Comparison of ENCODE assay signal across 22 cellular contexts in the genomic region with DNA sequence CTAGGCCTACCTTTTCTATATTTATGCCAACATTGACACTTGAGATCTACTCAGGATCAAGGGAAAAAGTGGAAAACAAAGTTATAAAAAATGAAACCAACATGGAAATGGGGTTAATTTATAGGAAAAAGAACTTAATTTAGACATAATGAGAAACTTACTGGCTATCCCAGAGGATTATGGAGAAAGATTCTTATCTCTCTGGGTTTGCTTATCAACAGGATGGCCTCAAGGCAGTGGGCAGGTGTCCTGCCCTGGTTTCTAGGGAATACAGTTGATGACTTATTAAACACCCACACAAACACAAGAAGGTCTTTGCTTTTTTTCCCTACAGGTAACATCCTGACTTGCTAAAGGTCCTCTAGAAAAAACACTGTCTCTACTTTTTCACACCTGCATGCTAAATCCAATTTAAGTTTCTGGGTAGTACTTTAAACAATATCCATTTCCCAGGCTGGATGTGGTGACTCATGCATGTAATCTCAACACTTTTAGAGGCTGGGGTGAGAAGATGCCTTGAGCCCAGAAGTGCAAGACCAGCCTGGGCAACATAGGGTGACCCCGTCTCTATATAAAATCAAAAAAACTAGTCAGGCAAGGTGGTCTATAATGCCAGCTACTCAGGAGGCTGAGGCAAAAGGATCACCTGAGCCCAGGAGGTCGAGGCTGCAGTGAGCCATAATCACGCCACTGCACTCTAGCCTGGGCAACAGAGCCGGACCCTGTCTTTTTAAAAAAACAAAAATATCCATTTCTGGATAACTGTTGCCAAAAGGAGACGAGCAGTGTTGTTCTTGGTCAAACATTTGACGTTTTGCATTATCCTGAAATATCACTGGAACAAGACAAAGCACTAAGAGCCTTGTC. TPM values are rescaled to one million over a fixed set of nuclear protein-coding genes. Genes with fewer than 3 reads are reported as not detected.
"Had no signal": no experiment of that assay in that cellular context is flagged by ENCODE, and none has a peak within 500 bp of the region (broad histone marks: within the 10 kb centered on the region; RNA-seq: fewer than 3 reads in every experiment).

No MANE protein-coding gene starts in this region.

- H3K36me3 Mint-ChIP-seq: activated naive CD4-positive, alpha-beta T cell treated with anti-CD3 and anti-CD28 coated beads, Interleukin-2, amount 10 ng/mL, durations not matched to agents 7 days and 5 days; brain had no signal

- H3K9me3 Mint-ChIP-seq: activated CD4-positive, alpha-beta T cell treated with anti-CD3 and anti-CD28 coated beads, Interleukin-2, amount 10 ng/mL, durations not matched to agents 24 days and 14 days; activated naive CD4-positive, alpha-beta T cell treated with anti-CD3 and anti-CD28 coated beads, Interleukin-2, amount 10 ng/mL, durations not matched to agents 7 days and 5 days; activated T-cell treated with anti-CD3 and anti-CD28 coated beads, Interleukin-2, amount 50 U/mL, for 24 hours; activated T-helper 2 cell treated with anti-CD3 and anti-CD28 coated beads, Interferon-gamma antibody, Interleukin-2, Interleukin-4, amounts not matched to agents 10 μg/mL and 5 μg/mL and 100 μg/mL, durations not matched to agents 14 hours and 24 hours and 36 hours; central memory CD8-positive, alpha-beta T cell had no signal

- H3K27me3 ChIP-seq: gastrocnemius medialis, left lung, right atrium auricular region, tibial artery had no signal

- FAIRE-seq: kidney, urothelium cell line had no signal

- DNase-seq: activated CD4-positive, alpha-beta T cell treated with anti-CD3 and anti-CD28 coated beads, Interleukin-2, amount 10 ng/mL, durations not matched to agents 24 days and 14 days; activated CD8-positive, alpha-beta T cell treated with anti-CD3 and anti-CD28 coated beads, Interleukin-2, amount 10 ng/mL, durations not matched to agents 7 days and 5 days; activated naive CD4-positive, alpha-beta T cell treated with anti-CD3 and anti-CD28 coated beads, Interleukin-2, amount 10 ng/mL, durations not matched to agents 7 days and 5 days; activated naive CD8-positive, alpha-beta T cell treated with anti-CD3 and anti-CD28 coated beads, Interleukin-2, amount 50 U/mL, for 24 hours; activated T-cell treated with anti-CD3 and anti-CD28 coated beads, Interleukin-2, amount 50 U/mL, for 24 hours; anterior cingulate cortex; gastrocnemius medialis; head of caudate nucleus; kidney; left lung; stimulated activated CD4-positive, alpha-beta T cell treated with anti-CD3 and anti-CD28 coated beads, Interleukin-12 subunit alpha, Interleukin-12 subunit beta, amount 100 ng/mL, for 4 hours; stimulated activated CD4-positive, alpha-beta T cell treated with anti-CD3 and anti-CD28 coated beads, Interleukin-1b, Interleukin-23, amount 100 ng/mL, for 48 hours; stimulated activated naive CD4-positive, alpha-beta T cell treated with Interleukin-2 at 50 U/mL for 16 hours; tibial artery had no signal

- H3K36me3 ChIP-seq: gastrocnemius medialis, left lung, prostate gland, right atrium auricular region, tibial artery had no signal

- H3K4me3 ChIP-seq: coronary artery, gastrocnemius medialis, left lung, prostate gland, right atrium auricular region, tibial artery had no signal

- H3K4me1 ChIP-seq: prostate gland, right atrium auricular region had no signal

- H3K27ac ChIP-seq: coronary artery, left lung, prostate gland, right atrium auricular region, tibial artery had no signal

- H3K9me3 ChIP-seq: gastrocnemius medialis, left lung, prostate gland, right atrium auricular region, tibial artery had no signal

- ATAC-seq: activated CD8-positive, alpha-beta T cell treated with anti-CD3 and anti-CD28 coated beads, Interleukin-2, amount 10 ng/mL, durations not matched to agents 7 days and 5 days; activated naive CD8-positive, alpha-beta T cell treated with anti-CD3 and anti-CD28 coated beads, Interleukin-2, amount 50 U/mL, for 24 hours; esophagus mucosa; gastrocnemius medialis; left lung had no signal

- H3K4me1 Mint-ChIP-seq: activated naive CD4-positive, alpha-beta T cell treated with anti-CD3 and anti-CD28 coated beads, Interleukin-2, amount 10 ng/mL, durations not matched to agents 7 days and 5 days; central memory CD8-positive, alpha-beta T cell had no signal

- H3K4me3 Mint-ChIP-seq: activated CD4-positive, alpha-beta T cell treated with anti-CD3 and anti-CD28 coated beads, Interleukin-2, amount 10 ng/mL, durations not matched to agents 24 days and 14 days; activated CD8-positive, alpha-beta T cell treated with anti-CD3 and anti-CD28 coated beads, Interleukin-2, amount 10 ng/mL, durations not matched to agents 7 days and 5 days; activated naive CD4-positive, alpha-beta T cell treated with anti-CD3 and anti-CD28 coated beads, Interleukin-2, amount 10 ng/mL, durations not matched to agents 7 days and 5 days; activated naive CD8-positive, alpha-beta T cell treated with anti-CD3 and anti-CD28 coated beads, Interleukin-2, amount 50 U/mL, for 24 hours; activated T-cell treated with anti-CD3 and anti-CD28 coated beads, Interleukin-2, amount 50 U/mL, for 24 hours; central memory CD8-positive, alpha-beta T cell had no signal

- H3K27ac Mint-ChIP-seq: activated CD4-positive, alpha-beta T cell treated with anti-CD3 and anti-CD28 coated beads, Interleukin-2, amount 10 ng/mL, durations not matched to agents 24 days and 14 days; activated CD8-positive, alpha-beta T cell treated with anti-CD3 and anti-CD28 coated beads, Interleukin-2, amount 10 ng/mL, durations not matched to agents 7 days and 5 days; activated naive CD4-positive, alpha-beta T cell treated with anti-CD3 and anti-CD28 coated beads, Interleukin-2, amount 10 ng/mL, durations not matched to agents 7 days and 5 days; activated naive CD8-positive, alpha-beta T cell treated with anti-CD3 and anti-CD28 coated beads, Interleukin-2, amount 50 U/mL, for 24 hours; activated T-cell treated with anti-CD3 and anti-CD28 coated beads, Interleukin-2, amount 50 U/mL, for 24 hours; activated T-helper 2 cell treated with anti-CD3 and anti-CD28 coated beads, Interferon-gamma antibody, Interleukin-2, Interleukin-4, amounts not matched to agents 10 μg/mL and 5 μg/mL and 100 μg/mL, durations not matched to agents 14 hours and 24 hours and 36 hours had no signal

RNA-seq across cellular contexts. Expression of a gene that starts 6.6 kb away (rescaled TPM):
- total RNA-seq: activated CD4-positive, alpha-beta T cell treated with anti-CD3 and anti-CD28 coated beads, Interleukin-2, amount 10 ng/mL, durations not matched to agents 24 days and 14 days; activated CD8-positive, alpha-beta T cell treated with anti-CD3 and anti-CD28 coated beads, Interleukin-2, amount 10 ng/mL, durations not matched to agents 7 days and 5 days; activated T-helper 2 cell treated with anti-CD3 and anti-CD28 coated beads, Interferon-gamma antibody, Interleukin-2, Interleukin-4, amounts not matched to agents 10 μg/mL and 5 μg/mL and 100 μg/mL, durations not matched to agents 14 hours and 24 hours and 36 hours had no signal
